In genomic region chr17:47785538-47786123, GRCh38 we compare ENCODE assay signal across 1 cellular context.
TF ChIP-seq lines count a peak whose summit lies in the region.

No MANE protein-coding gene starts in this region.

TF ChIP-seq in HepG2, 621 proteins besides CTCF, POLR2A, EP300 and RAD21 (continued from another document and continues in another):
- 0 out of 2 replicates have a peak, but pooled peaks have one; percentile 59 for TF ChIP-seq ZXDC (CRISPR knock-in tag; IDR thresholded peaks at IDR 0.05)
- TF ChIP-seq ARID5B (CRISPR knock-in tag; IDR thresholded peaks at IDR 0.05), result peak; percentile 46; the same call in 1 of the 2 replicates
- TF ChIP-seq FOSL1 (CRISPR knock-in tag; IDR thresholded peaks at IDR 0.05; ENCODE audit: borderline replicate concordance), result no peak
- peak; percentile 76 for TF ChIP-seq ZNF205 (CRISPR knock-in tag; IDR thresholded peaks at IDR 0.05)
- no peak for TF ChIP-seq CENPBD1 (CRISPR knock-in tag; IDR thresholded peaks at IDR 0.05; ENCODE audit: borderline replicate concordance, low read depth)
- TF ChIP-seq, protein P1, sequence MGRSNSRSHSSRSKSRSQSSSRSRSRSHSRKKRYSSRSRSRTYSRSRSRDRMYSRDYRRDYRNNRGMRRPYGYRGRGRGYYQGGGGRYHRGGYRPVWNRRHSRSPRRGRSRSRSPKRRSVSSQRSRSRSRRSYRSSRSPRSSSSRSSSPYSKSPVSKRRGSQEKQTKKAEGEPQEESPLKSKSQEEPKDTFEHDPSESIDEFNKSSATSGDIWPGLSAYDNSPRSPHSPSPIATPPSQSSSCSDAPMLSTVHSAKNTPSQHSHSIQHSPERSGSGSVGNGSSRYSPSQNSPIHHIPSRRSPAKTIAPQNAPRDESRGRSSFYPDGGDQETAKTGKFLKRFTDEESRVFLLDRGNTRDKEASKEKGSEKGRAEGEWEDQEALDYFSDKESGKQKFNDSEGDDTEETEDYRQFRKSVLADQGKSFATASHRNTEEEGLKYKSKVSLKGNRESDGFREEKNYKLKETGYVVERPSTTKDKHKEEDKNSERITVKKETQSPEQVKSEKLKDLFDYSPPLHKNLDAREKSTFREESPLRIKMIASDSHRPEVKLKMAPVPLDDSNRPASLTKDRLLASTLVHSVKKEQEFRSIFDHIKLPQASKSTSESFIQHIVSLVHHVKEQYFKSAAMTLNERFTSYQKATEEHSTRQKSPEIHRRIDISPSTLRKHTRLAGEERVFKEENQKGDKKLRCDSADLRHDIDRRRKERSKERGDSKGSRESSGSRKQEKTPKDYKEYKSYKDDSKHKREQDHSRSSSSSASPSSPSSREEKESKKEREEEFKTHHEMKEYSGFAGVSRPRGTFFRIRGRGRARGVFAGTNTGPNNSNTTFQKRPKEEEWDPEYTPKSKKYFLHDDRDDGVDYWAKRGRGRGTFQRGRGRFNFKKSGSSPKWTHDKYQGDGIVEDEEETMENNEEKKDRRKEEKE (IDR thresholded peaks at IDR 0.05), result no peak
- no peak for TF ChIP-seq GTF3A (CRISPR knock-in tag; conservative IDR thresholded peaks at IDR 0.05)
- TF ChIP-seq ZNF670 (CRISPR knock-in tag; IDR thresholded peaks at IDR 0.05; ENCODE audit: borderline replicate concordance), result peak; percentile 43; the same call in 1 of the 2 replicates
- TF ChIP-seq HNRNPL (IDR thresholded peaks at IDR 0.05; ENCODE audit: low read depth, low read length), result no peak
- peak; percentile 94 for TF ChIP-seq KLF6 (CRISPR knock-in tag; IDR thresholded peaks at IDR 0.05)
- no peak for TF ChIP-seq ZNF275 (CRISPR knock-in tag; IDR thresholded peaks at IDR 0.05; ENCODE audit: borderline replicate concordance)
- TF ChIP-seq ARNTL (CRISPR knock-in tag; IDR thresholded peaks at IDR 0.05), result peak; percentile 51; the same call in 1 of the 2 replicates
- 0 out of 2 replicates have a peak, but pooled peaks have one; percentile 72 for TF ChIP-seq ZNF530 (CRISPR knock-in tag; IDR thresholded peaks at IDR 0.05; ENCODE audit: low read depth)
- no peak for TF ChIP-seq RARG (CRISPR knock-in tag; IDR thresholded peaks at IDR 0.05; ENCODE audit: low read depth)
- peak; percentile 55; the same call in 1 of the 2 replicates for TF ChIP-seq ZBTB20 (CRISPR knock-in tag; IDR thresholded peaks at IDR 0.05; ENCODE audit: borderline replicate concordance, low read depth)
- TF ChIP-seq KDM4B (CRISPR knock-in tag; IDR thresholded peaks at IDR 0.05), result peak; percentile 79; the same call in 1 of the 2 replicates
- peak; percentile 87; the same call in 1 of the 2 replicates for TF ChIP-seq TGIF2 (CRISPR knock-in tag; IDR thresholded peaks at IDR 0.05)
- no peak for TF ChIP-seq ZNF704 (CRISPR knock-in tag; IDR thresholded peaks at IDR 0.05; ENCODE audit: borderline replicate concordance)
- TF ChIP-seq MNT (IDR thresholded peaks at IDR 0.05), result no peak
- no peak for TF ChIP-seq ZBTB10 (CRISPR knock-in tag; IDR thresholded peaks at IDR 0.05; ENCODE audit: borderline replicate concordance)
- TF ChIP-seq HNF4G (IDR thresholded peaks at IDR 0.05; ENCODE audit: borderline replicate concordance, low read depth, low read length), result no peak
- TF ChIP-seq HNF4G (CRISPR knock-in tag; IDR thresholded peaks at IDR 0.05; ENCODE audit: borderline replicate concordance, low read depth), result no peak
- 0 out of 2 replicates have a peak, but pooled peaks have one; percentile 11 for TF ChIP-seq CEBPG (CRISPR knock-in tag; IDR thresholded peaks at IDR 0.05)
- TF ChIP-seq ZFX (CRISPR knock-in tag; IDR thresholded peaks at IDR 0.05; ENCODE audit: low read depth), result no peak
- TF ChIP-seq MIER2 (CRISPR knock-in tag; IDR thresholded peaks at IDR 0.05), result peak; percentile 99
- no peak for TF ChIP-seq ZNF367 (CRISPR knock-in tag; IDR thresholded peaks at IDR 0.05; ENCODE audit: borderline replicate concordance)
- no peak for TF ChIP-seq SSRP1 (CRISPR knock-in tag; IDR thresholded peaks at IDR 0.05)
- no peak for TF ChIP-seq CAMTA2 (CRISPR knock-in tag; IDR thresholded peaks at IDR 0.05; ENCODE audit: borderline replicate concordance)
- TF ChIP-seq ZNF34 (CRISPR knock-in tag; IDR thresholded peaks at IDR 0.05; ENCODE audit: borderline replicate concordance), result no peak
- TF ChIP-seq SATB2 (CRISPR knock-in tag; IDR thresholded peaks at IDR 0.05), result peak; percentile 76; the same call in 1 of the 2 replicates
- no peak for TF ChIP-seq NR2F6 (IDR thresholded peaks at IDR 0.05)
- TF ChIP-seq NR2F6 (CRISPR knock-in tag; IDR thresholded peaks at IDR 0.05), result peak; percentile 60; the same call in 1 of the 2 replicates
- TF ChIP-seq DNMT3B (CRISPR knock-in tag; conservative IDR thresholded peaks at IDR 0.05), result peak; percentile 95; the same call in 1 of the 2 replicates
- TF ChIP-seq GFI1 (CRISPR knock-in tag; IDR thresholded peaks at IDR 0.05; ENCODE audit: borderline replicate concordance), result no peak
- TF ChIP-seq ZNF546 (CRISPR knock-in tag; conservative IDR thresholded peaks at IDR 0.05), result peak; percentile 79; the same call in 1 of the 2 replicates
- TF ChIP-seq, protein P2, sequence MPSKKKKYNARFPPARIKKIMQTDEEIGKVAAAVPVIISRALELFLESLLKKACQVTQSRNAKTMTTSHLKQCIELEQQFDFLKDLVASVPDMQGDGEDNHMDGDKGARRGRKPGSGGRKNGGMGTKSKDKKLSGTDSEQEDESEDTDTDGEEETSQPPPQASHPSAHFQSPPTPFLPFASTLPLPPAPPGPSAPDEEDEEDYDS (CRISPR knock-in tag; IDR thresholded peaks at IDR 0.05), result 0 out of 2 replicates have a peak, but pooled peaks have one; percentile 40
- TF ChIP-seq ZNF749 (CRISPR knock-in tag; IDR thresholded peaks at IDR 0.05; ENCODE audit: borderline replicate concordance), result 0 out of 2 replicates have a peak, but pooled peaks have one; percentile 72
- TF ChIP-seq ZNF878 (CRISPR knock-in tag; IDR thresholded peaks at IDR 0.05), result peak; percentile 56; the same call in 1 of the 2 replicates
- no peak for TF ChIP-seq RFXANK (CRISPR knock-in tag; IDR thresholded peaks at IDR 0.05)
- no peak for TF ChIP-seq NFIC (IDR thresholded peaks at IDR 0.05; ENCODE audit: low read length)
- no peak for TF ChIP-seq HIVEP1 (CRISPR knock-in tag; IDR thresholded peaks at IDR 0.05)
- no peak for TF ChIP-seq SP1 (IDR thresholded peaks at IDR 0.05)
- TF ChIP-seq SP1 (CRISPR knock-in tag; IDR thresholded peaks at IDR 0.05), result no peak
- TF ChIP-seq ZSCAN31 (CRISPR knock-in tag; IDR thresholded peaks at IDR 0.05; ENCODE audit: low read depth), result no peak
- TF ChIP-seq ZNF20 (CRISPR knock-in tag; IDR thresholded peaks at IDR 0.05), result 0 out of 2 replicates have a peak, but pooled peaks have one; percentile 52
- TF ChIP-seq FOXC1 (CRISPR knock-in tag; IDR thresholded peaks at IDR 0.05; ENCODE audit: borderline replicate concordance), result peak; percentile 48; the same call in 1 of the 2 replicates
- no peak for TF ChIP-seq ZMYM4 (CRISPR knock-in tag; IDR thresholded peaks at IDR 0.05)
- no peak for TF ChIP-seq POLR2AphosphoS5 (IDR thresholded peaks at IDR 0.05; ENCODE audit: low read depth, low read length)
- peak; percentile 38; the same call in 1 of the 2 replicates for TF ChIP-seq MAFF (IDR thresholded peaks at IDR 0.05; ENCODE audit: low read depth, low read length)
